10 cellular contexts compared by ENCODE assay signal in genomic region chr1:67431869-67432578, GRCh38. TPM values are rescaled to one million over a fixed set of nuclear protein-coding genes. Genes with fewer than 3 reads are reported as not detected.
DNase-seq lines count a peak whose midpoint lies in the region; ATAC-seq and TF ChIP-seq lines count a peak whose summit lies in the region.
"Had no signal": no experiment of that assay in that cellular context is flagged by ENCODE, and none has a peak within 500 bp of the region (broad histone marks: within the 10 kb centered on the region; RNA-seq: fewer than 3 reads in every experiment).

No MANE protein-coding gene starts in this region.

- no peaks in the 10 kb centered on the region for H3K9me3 ChIP-seq in H9 (ENCODE audit: control insufficient read depth, low read depth, low read length)
- H3K9me3 ChIP-seq: testis had no signal

- no peak overlapping the region for H2BK12ac ChIP-seq in H9 (ENCODE audit: insufficient read length, low read depth, low read length)

- H3K36me3 ChIP-seq in ACC112 (ENCODE audit: insufficient read depth, low read length) = peaks cover 24% of the 10 kb centered on the region; the same call in 1 of the 2 replicates

- peaks cover 5 to 8% of the 10 kb centered on the region in 2 experiments; a peak in 4 of 5 replicates for H3K9me3 Mint-ChIP-seq in H9
- no peaks in the 10 kb centered on the region for H3K9me3 Mint-ChIP-seq in activated CD4-positive, alpha-beta memory T cell treated with anti-CD3 and anti-CD28 coated beads for 36 hours

- no peak overlapping the region for H3T11ph ChIP-seq in H9 (ENCODE audit: low read length)

- H3K79me1 ChIP-seq in H9 (ENCODE audit: insufficient read depth, low read depth, low read length, poor library complexity, severe bottlenecking) = no peaks in the 10 kb centered on the region

- no peak for ATAC-seq in GM21825 (IDR thresholded peaks at IDR 0.05; ENCODE audit: unreplicated experiment)

- no peak overlapping the region for H4K91ac ChIP-seq in H9 (ENCODE audit: insufficient read length, low read depth, low read length)

- no peak overlapping the region for H2BK20ac ChIP-seq in H9 (ENCODE audit: low read depth, low read length, poor library complexity, severe bottlenecking)

- POLR2A ChIA-PET in activated CD4-positive, alpha-beta memory T cell treated with anti-CD3 and anti-CD28 coated beads for 36 hours (lab: Charles Lee) = interaction anchor here (1.4 to 4.3 kb wide), 4 partner anchors 31 to 253 kb away, joined by 5 to 32 read pairs (median 10); partner anchors contain the start of gene GADD45A

- H3K23me2 ChIP-seq in H9 (ENCODE audit: insufficient read length, low read depth, low read length, poor library complexity, severe bottlenecking) = peaks cover 10% of the 10 kb centered on the region

- H3K36me3 Mint-ChIP-seq in H9 (ENCODE audit: insufficient read depth in 1 of 3, low read depth in 3 of 3) = peaks cover 29 to 32% (median 30%) of the 10 kb centered on the region in 3 experiments
- peaks cover 33% of the 10 kb centered on the region for H3K36me3 Mint-ChIP-seq in activated CD4-positive, alpha-beta memory T cell treated with anti-CD3 and anti-CD28 coated beads for 36 hours

- intact Hi-C loops in activated CD4-positive, alpha-beta memory T cell treated with anti-CD3 and anti-CD28 coated beads for 36 hours (cut with micrococcal nuclease) = loop anchor here (1.0 to 10.0 kb wide), 8 partner anchors 9 to 447 kb away; no protein-coding TSS in a partner anchor

- peak overlapping the region; percentile 92 for H2AFZ ChIP-seq in ACC112 (ENCODE audit: low read length, unreplicated experiment)
- H2AFZ ChIP-seq in H9 (ENCODE audit: low read length) = peak overlapping the region; percentile 57

- H4K20me1 ChIP-seq in H9 (ENCODE audit: control insufficient read depth, insufficient read depth, insufficient read length) = no peaks in the 10 kb centered on the region

- H3K4me3 Mint-ChIP-seq in H9 = peak overlapping the region; percentile 98 to 99
- peak overlapping the region; percentile 83 for H3K4me3 Mint-ChIP-seq in activated CD4-positive, alpha-beta memory T cell treated with anti-CD3 and anti-CD28 coated beads for 36 hours

- H2BK120ac ChIP-seq in H9 (ENCODE audit: low read depth, low read length, poor library complexity, severe bottlenecking) = no peak overlapping the region

- H3K27me3 ChIP-seq in ACC112 (ENCODE audit: insufficient read depth, low read length) (no peaks in the 10 kb centered on the region), H9 (ENCODE audit: insufficient read depth, low read length) (no peaks in the 10 kb centered on the region)
- H3K27me3 ChIP-seq: testis had no signal

- no peak overlapping the region for H3K56ac ChIP-seq in H9 (ENCODE audit: insufficient read length, low read depth, low read length)

- H3K23ac ChIP-seq in H9 (ENCODE audit: insufficient read length, low read depth, low read length) = no peak overlapping the region

- H3K14ac ChIP-seq in H9 (ENCODE audit: insufficient read depth, low read length) = no peak overlapping the region

- TF ChIP-seq CTCF in H9 (conservative IDR thresholded peaks at IDR 0.05) = no peak

- peak overlapping the region; percentile 97 for H3K4me3 ChIP-seq in ACC112 (ENCODE audit: low read depth, low read length)

- no peaks in the 10 kb centered on the region for H3K27me3 Mint-ChIP-seq in H9 (ENCODE audit: low read depth)
- no peaks in the 10 kb centered on the region for H3K27me3 Mint-ChIP-seq in activated CD4-positive, alpha-beta memory T cell treated with anti-CD3 and anti-CD28 coated beads for 36 hours

- H3K79me2 ChIP-seq in ACC112 (ENCODE audit: control insufficient read depth, insufficient read depth, low read length, unreplicated experiment) (peaks cover 32% of the 10 kb centered on the region), H9 (ENCODE audit: insufficient read depth, low read length) (peaks cover 30% of the 10 kb centered on the region)

- H4K8ac ChIP-seq in H9 (replicated peaks; ENCODE audit: insufficient read length, low read depth, low read length) = no peak overlapping the region

- peaks cover 20 to 33% of the 10 kb centered on the region in 2 experiments for H3K4me1 Mint-ChIP-seq in H9
- H3K4me1 Mint-ChIP-seq in activated CD4-positive, alpha-beta memory T cell treated with anti-CD3 and anti-CD28 coated beads for 36 hours (ENCODE audit: low read depth) = peaks cover 40% of the 10 kb centered on the region

- DNase-seq in H9 (no peak), left kidney (ENCODE audit: low read depth, low spot score) (peak; percentile 41), DMS53 (lab: John Stamatoyannopoulos, UW) (no peak), T1000 (lab: John Stamatoyannopoulos, UW) (no peak), GOT3 (lab: John Stamatoyannopoulos, UW) (no peak)
- DNase-seq in activated CD4-positive, alpha-beta memory T cell treated with anti-CD3 and anti-CD28 coated beads for 36 hours = no peak
- DNase-seq: anterior cingulate cortex, testis had no signal

- H4K5ac ChIP-seq in H9 (ENCODE audit: insufficient read length, low read depth, low read length) = no peak overlapping the region

- H2BK15ac ChIP-seq in H9 (ENCODE audit: low read depth, low read length) = no peak overlapping the region

- peak overlapping the region; percentile 42 to 82 (median 53); a peak in 6 of 7 replicates for H3K27ac Mint-ChIP-seq in H9
- H3K27ac Mint-ChIP-seq in activated CD4-positive, alpha-beta memory T cell treated with anti-CD3 and anti-CD28 coated beads for 36 hours = peak overlapping the region; percentile 97

- H3K4me1 ChIP-seq in ACC112 (ENCODE audit: control insufficient read depth, insufficient read depth, low read length, unreplicated experiment) = peaks cover 26% of the 10 kb centered on the region
- no peaks in the 10 kb centered on the region for H3K4me1 ChIP-seq in H9 (ENCODE audit: insufficient read depth, low read length)

- CTCF ChIA-PET in activated CD4-positive, alpha-beta memory T cell treated with anti-CD3 and anti-CD28 coated beads for 36 hours (lab: Charles Lee) = interaction anchor here (0.7 to 2.8 kb wide), 5 partner anchors 21 to 274 kb away, joined by 3 to 13 read pairs (median 4); no protein-coding TSS in a partner anchor

- no peak overlapping the region for H3K4ac ChIP-seq in H9 (ENCODE audit: low read depth, low read length)

- no peak overlapping the region for H2AK5ac ChIP-seq in H9 (ENCODE audit: insufficient read length, low read length)

- H3K27ac ChIP-seq in ACC112 (ENCODE audit: low read depth, low read length) (no peak overlapping the region), H9 (ENCODE audit: insufficient read length, low read depth, low read length) (no peak overlapping the region)

- no CpG with 5 or more reads among the region's 8 CpGs for WGBS in H9 (ENCODE audit: extremely low coverage, insufficient read length, low lambda C conversion rate)

- no peak overlapping the region for H3K18ac ChIP-seq in H9 (ENCODE audit: insufficient read length, low read depth, low read length)

- peak overlapping the region; percentile 70 for H3K4me2 ChIP-seq in H9 (ENCODE audit: insufficient read depth, insufficient read length, low read length)

- no peak overlapping the region for H2BK5ac ChIP-seq in H9 (ENCODE audit: insufficient read length, low read length)

- H3K9ac ChIP-seq in H9 (ENCODE audit: extremely low read depth, insufficient read length, low read length) = no peak overlapping the region

RNA-seq across cellular contexts. Expression of gene SERBP1, which starts 1.8 kb away (rescaled TPM):
- total RNA-seq in H9 (2021) = 495 and 500 TPM in 2 replicates
- total RNA-seq in activated CD4-positive, alpha-beta memory T cell treated with anti-CD3 and anti-CD28 coated beads for 36 hours = 100 to 1,000 TPM; 388 to 398 TPM
